ENCODE assay signal across 12 cellular contexts in genomic region chr5:132008163-132008473, GRCh38. TPM values are rescaled to one million over a fixed set of nuclear protein-coding genes. Genes with fewer than 3 reads are reported as not detected.
DNase-seq lines count a peak whose midpoint lies in the region; ATAC-seq and TF ChIP-seq lines count a peak whose summit lies in the region.
"Had no signal": no experiment of that assay in that cellular context is flagged by ENCODE, and none has a peak within 500 bp of the region (broad histone marks: within the 10 kb centered on the region; RNA-seq: fewer than 3 reads in every experiment).

No MANE protein-coding gene starts in this region.

- H3K27ac ChIP-seq in WERI-Rb-1 (peak overlapping the region; percentile 82), osteoblast (ENCODE audit: low read depth, low read length) (no peak overlapping the region), esophagus squamous epithelium (no peak overlapping the region)
- H3K27ac ChIP-seq: right lobe of liver, testis had no signal

- TF ChIP-seq CTCF in WERI-Rb-1 (IDR thresholded peaks at IDR 0.05; ENCODE audit: low read depth, low read length): no peak
- TF ChIP-seq CTCF in osteoblast (IDR thresholded peaks at IDR 0.05; ENCODE audit: extremely low read depth, low read depth, low read length): no peak
- TF ChIP-seq CTCF in esophagus squamous epithelium (IDR thresholded peaks at IDR 0.05): no peak

- peaks cover 13% of the 10 kb centered on the region for H3K27me3 Mint-ChIP-seq in activated T-cell treated with anti-CD3 and anti-CD28 coated beads, Interleukin-2, amount 50 U/mL, for 4 hours (ENCODE audit: low read depth)

- no peak overlapping the region for H2AFZ ChIP-seq in osteoblast (ENCODE audit: low read length)

- peak; percentile 19 for DNase-seq in activated T-cell treated with anti-CD3 and anti-CD28 coated beads, Interleukin-2, amount 50 U/mL, for 1 hour
- no peak for DNase-seq in activated T-cell treated with anti-CD3 and anti-CD28 coated beads, Interleukin-2, amount 50 U/mL, for 4 hours
- no peak for DNase-seq in WERI-Rb-1
- peak; percentile 61 for DNase-seq in osteoblast (ENCODE audit: insufficient read length, low spot score, missing footprints)
- no peak for DNase-seq in DMS153 (lab: John Stamatoyannopoulos, UW)
- DNase-seq in anterior cingulate cortex (lab: John Stamatoyannopoulos, UW): no peak
- DNase-seq in esophagus squamous epithelium (lab: John Stamatoyannopoulos, UW): no peak
- DNase-seq: cortex of kidney had no signal

- H3K27me3 ChIP-seq in WERI-Rb-1 (ENCODE audit: insufficient read depth, low read depth, severe bottlenecking): no peaks in the 10 kb centered on the region
- H3K27me3 ChIP-seq in osteoblast (ENCODE audit: insufficient read depth, low read length): peaks cover 33% of the 10 kb centered on the region
- peaks cover 0 to 20% (median 0%) of the 10 kb centered on the region in 4 donors for H3K27me3 ChIP-seq in esophagus squamous epithelium
- H3K27me3 ChIP-seq: right lobe of liver, testis had no signal

- peaks cover 7% of the 10 kb centered on the region for H4K20me1 ChIP-seq in osteoblast (ENCODE audit: insufficient read depth, low read length)

- H3K36me3 ChIP-seq in WERI-Rb-1: no peaks in the 10 kb centered on the region; the same call in none of the 2 replicates
- H3K36me3 ChIP-seq in osteoblast (ENCODE audit: insufficient read depth, low read length): no peaks in the 10 kb centered on the region
- no peaks in the 10 kb centered on the region for H3K36me3 ChIP-seq in esophagus squamous epithelium
- H3K36me3 ChIP-seq: right lobe of liver had no signal

- no peaks in the 10 kb centered on the region for H3K79me2 ChIP-seq in osteoblast (ENCODE audit: insufficient read depth, low read length)

- ATAC-seq in activated T-cell treated with anti-CD3 and anti-CD28 coated beads, Interleukin-2, amount 50 U/mL, for 4 hours: no peak
- ATAC-seq in HG02798 (IDR thresholded peaks at IDR 0.05; ENCODE audit: poor library complexity, unreplicated experiment): peak; percentile 20

- H3K4me2 ChIP-seq in osteoblast (ENCODE audit: insufficient read depth, low read length): no peak overlapping the region

- no peaks in the 10 kb centered on the region for H3K9me3 Mint-ChIP-seq in activated T-cell treated with anti-CD3 and anti-CD28 coated beads, Interleukin-2, amount 50 U/mL, for 4 hours

- no peaks in the 10 kb centered on the region for H3K36me3 Mint-ChIP-seq in activated T-cell treated with anti-CD3 and anti-CD28 coated beads, Interleukin-2, amount 50 U/mL, for 4 hours (ENCODE audit: insufficient read depth)

- no peaks in the 10 kb centered on the region for H3K9me3 ChIP-seq in WERI-Rb-1 (ENCODE audit: severe bottlenecking)
- no peaks in the 10 kb centered on the region for H3K9me3 ChIP-seq in osteoblast (ENCODE audit: low read depth, low read length)
- H3K9me3 ChIP-seq in esophagus squamous epithelium: no peaks in the 10 kb centered on the region
- H3K9me3 ChIP-seq: right lobe of liver, testis had no signal

- intact Hi-C loops in esophagus squamous epithelium (cut with DNase I): loop anchor here (5.0 kb wide), 1 partner anchor 421 kb away; no protein-coding TSS in a partner anchor

- H3K4me1 Mint-ChIP-seq in activated T-cell treated with anti-CD3 and anti-CD28 coated beads, Interleukin-2, amount 50 U/mL, for 4 hours (ENCODE audit: low read depth): peaks cover 27% of the 10 kb centered on the region

- H3K4me1 ChIP-seq in osteoblast (ENCODE audit: insufficient read depth, low read length): no peaks in the 10 kb centered on the region
- H3K4me1 ChIP-seq in esophagus squamous epithelium: peaks cover 13 to 39% (median 14%) of the 10 kb centered on the region in 3 donors

- no peak for TF ChIP-seq POLR2A in esophagus squamous epithelium (IDR thresholded peaks at IDR 0.05)

- WGBS in esophagus squamous epithelium, 2 donors: 30 to 56% methylated on average over 2 of the region's 2 CpGs

- H3K4me3 Mint-ChIP-seq in activated T-cell treated with anti-CD3 and anti-CD28 coated beads, Interleukin-2, amount 50 U/mL, for 4 hours: no peak overlapping the region

- no peak overlapping the region for H3K4me3 ChIP-seq in WERI-Rb-1 (ENCODE audit: low read depth, low read length)
- no peak overlapping the region for H3K4me3 ChIP-seq in osteoblast (ENCODE audit: insufficient read depth, low read length)
- H3K4me3 ChIP-seq in esophagus squamous epithelium: no peak overlapping the region
- H3K4me3 ChIP-seq: right lobe of liver, testis had no signal

RNA-seq across cellular contexts. Expression of gene ACSL6, which starts 3.3 kb away (rescaled TPM):
- 10 to 100 TPM; 25.0 to 38.0 (median 27.1) TPM for total RNA-seq in activated T-cell treated with anti-CD3 and anti-CD28 coated beads, Interleukin-2, amount 50 U/mL, for 4 hours
- not detected in 2 replicates for total RNA-seq in osteoblast
- 1 to 10 TPM in 3 of 4 donors, under 1 TPM in 1; 0.04 to 3.2 (median 1.1) TPM for total RNA-seq in esophagus squamous epithelium

RNA-seq across cellular contexts. Expression of gene IL3, which starts 52.3 kb away (rescaled TPM):
- total RNA-seq in activated T-cell treated with anti-CD3 and anti-CD28 coated beads, Interleukin-2, amount 50 U/mL, for 4 hours: 100 to 1,000 TPM in 2 of 3 donors, 10 to 100 TPM in 1; 94.6 to 152 (median 138) TPM
- total RNA-seq in osteoblast: not detected in 2 replicates
- total RNA-seq in esophagus squamous epithelium: not detected
- total RNA-seq: NCI-H460, right lobe of liver had no signal

Comparison
In these comparisons a context has a peak if more than half of its experiments do, and no peak if none do; other contexts are left out.
1. DNase-seq: peak in activated T-cell treated with anti-CD3 and anti-CD28 coated beads, Interleukin-2, amount 50 U/mL, for 1 hour (single experiment) and osteoblast (single experiment); none in activated T-cell treated with anti-CD3 and anti-CD28 coated beads, Interleukin-2, amount 50 U/mL, for 4 hours (single experiment), WERI-Rb-1 (single experiment), DMS153 (single experiment), anterior cingulate cortex (0 of 58) and esophagus squamous epithelium (single experiment).
2. RNA of gene ACSL6, which starts 3.3 kb away (total RNA-seq): 25.0 to 38.0 TPM in activated T-cell treated with anti-CD3 and anti-CD28 coated beads, Interleukin-2, amount 50 U/mL, for 4 hours; 0.04 to 3.2 TPM in esophagus squamous epithelium and not detected in osteoblast; every median in the first group is over 4 times any median in the second.
3. RNA of gene IL3, which starts 52.3 kb away (total RNA-seq): 94.6 to 152 TPM in activated T-cell treated with anti-CD3 and anti-CD28 coated beads, Interleukin-2, amount 50 U/mL, for 4 hours; not detected in osteoblast and not detected in esophagus squamous epithelium; every median in the first group is over 10 times any median in the second.